ENCODE assay signal across 12 cellular contexts in the genomic region with DNA sequence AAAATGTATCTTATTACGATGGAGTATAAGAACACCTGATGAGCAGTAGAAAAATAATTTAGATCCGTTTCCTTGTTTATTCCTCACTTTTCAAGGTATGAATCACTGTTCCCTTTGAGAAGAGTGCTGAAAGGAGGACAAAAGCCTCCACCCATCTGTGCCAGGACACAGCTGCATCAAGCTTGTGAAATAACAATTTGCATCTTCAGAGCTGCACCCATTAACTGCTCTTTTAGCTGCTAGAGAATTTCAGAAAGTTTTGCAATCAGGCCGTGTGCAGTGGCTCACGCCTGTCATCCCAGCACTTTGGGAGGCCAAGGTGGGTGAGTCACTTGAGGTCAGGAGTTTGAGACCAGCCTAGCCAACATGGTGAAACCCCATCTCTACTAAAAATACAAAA. TPM values are rescaled to one million over a fixed set of nuclear protein-coding genes. Genes with fewer than 3 reads are reported as not detected.
DNase-seq lines count a peak whose midpoint lies in the region; ATAC-seq, FAIRE-seq and TF ChIP-seq lines count a peak whose summit lies in the region.
"Had no signal": no experiment of that assay in that cellular context is flagged by ENCODE, and none has a peak within 500 bp of the region (broad histone marks: within the 10 kb centered on the region; RNA-seq: fewer than 3 reads in every experiment).

No MANE protein-coding gene starts in this region.

- POLR2A ChIA-PET in K562 (lab: Yijun Ruan, JAX) = no interaction called here

- no TSS peak for BruUV-seq in K562 (replicated peaks; lab: Mats Ljungman, UMichigan)

- intact Hi-C loops in K562 (cut with micrococcal nuclease) = no loop called here

- DNase-seq in EH (ENCODE audit: low read depth) = peak; percentile 34
- peak; percentile 87 for DNase-seq in LHCN-M2 (ENCODE audit: low read depth)
- DNase-seq in K562 (ENCODE audit: extremely low read depth in 1 of 4, low spot score in 3 of 4) = no peak
- DNase-seq in omental fat pad (ENCODE audit: low spot score) = no peak
- DNase-seq in GM13976 (ENCODE audit: low spot score) = no peak
- no peak for DNase-seq in GDM1 (lab: John Stamatoyannopoulos, UW)
- no peak for DNase-seq in NCI-H774 (lab: John Stamatoyannopoulos, UW)
- DNase-seq: activated naive CD4-positive, alpha-beta T cell treated with anti-CD3 and anti-CD28 coated beads, Interleukin-2, amount 50 U/mL, for 16 hours; midbrain; NCI-H510A treated with DMSO at 0.1 percent for 48 hours had no signal

- H3K9me3 ChIP-seq in K562 (replicated peaks; ENCODE audit: control insufficient read depth, insufficient read depth, low read depth, low read length) = no peaks in the 10 kb centered on the region
- H3K9me3 ChIP-seq: esophagus muscularis mucosa had no signal

- no peaks in the 10 kb centered on the region; a peak in 1 of 5 replicates for H3K4me1 ChIP-seq in K562 (replicated peaks in 1 of 2; ENCODE audit: control insufficient read depth in 2 of 2, insufficient read depth in 2 of 2, low read length in 2 of 2)

- no peak overlapping the region for H3K4me2 ChIP-seq in K562 (ENCODE audit: insufficient read depth, low read length)

- CTCF ChIA-PET in K562 (lab: Yijun Ruan, JAX; ENCODE audit: low intra/inter-chr PET ratio) = no interaction called here

- no peak for TF ChIP-seq EP300 in K562 (IDR thresholded peaks at IDR 0.05; ENCODE audit: low read length)

- TF ChIP-seq CTCF in K562 (IDR thresholded peaks at IDR 0.05 in 2 of 3, conservative IDR thresholded peaks at IDR 0.05 in 1 of 3; ENCODE audit: insufficient read depth in 2 of 3, low read depth in 1 of 3, low read length in 3 of 3) = no peak
- TF ChIP-seq CTCF in omental fat pad (IDR thresholded peaks at IDR 0.05) = no peak
- TF ChIP-seq CTCF in GM13976 (IDR thresholded peaks at IDR 0.05; ENCODE audit: borderline replicate concordance, control extremely low read depth, extremely low read depth, insufficient read depth, missing control alignments) = no peak

- H3K4me3 ChIP-seq in K562 = no peak overlapping the region
- H3K4me3 ChIP-seq: esophagus muscularis mucosa had no signal

- TF ChIP-seq RAD21 in K562 (CRISPR knock-in tag; conservative IDR thresholded peaks at IDR 0.05 in 1 of 2, IDR thresholded peaks at IDR 0.05 in 1 of 2) = no peak

- no peaks in the 10 kb centered on the region for H3K27me3 ChIP-seq in K562 (ENCODE audit: control insufficient read depth in 2 of 2, insufficient read depth in 2 of 2, low read length in 2 of 2)
- H3K27me3 ChIP-seq: esophagus muscularis mucosa had no signal

- no peak overlapping the region for H3K9ac ChIP-seq in K562 (ENCODE audit: insufficient read depth in 1 of 2, low read depth in 2 of 2, low read length in 2 of 2)

- in situ Hi-C loops in K562 (cut with MboI) = no loop called here
- in situ Hi-C loops in GM13976 (cut with MboI; ENCODE audit: low sequenced_read_pairs, unreplicated experiment) = loop anchor here (10.0 kb wide), 1 partner anchor 158 kb away; a partner anchor contains a TSS

- peaks cover 22% of the 10 kb centered on the region; the same call in 2 of the 3 replicates for H3K36me3 ChIP-seq in K562 (ENCODE audit: control insufficient read depth, insufficient read depth, low read length)

- ATAC-seq in K562 = no peak
- ATAC-seq in omental fat pad (ENCODE audit: low FRiP score) = peak; percentile 76
- ATAC-seq: HepG2 had no signal

- no peak for FAIRE-seq in K562 (lab: Jason Lieb, UNC)
- FAIRE-seq: HepG2 had no signal

- no peaks in the 10 kb centered on the region for H3K79me2 ChIP-seq in K562 (ENCODE audit: control insufficient read depth, insufficient read depth, low read length)

- H4K20me1 ChIP-seq in K562 (replicated peaks; ENCODE audit: control insufficient read depth, insufficient read depth, low read length) = no peaks in the 10 kb centered on the region

- H3K9me1 ChIP-seq in K562 (ENCODE audit: control insufficient read depth, insufficient read depth, low read length) = no peaks in the 10 kb centered on the region

- WGBS in K562 (ENCODE audit: insufficient coverage, low coverage, missing lambda C conversion rate) = 56% methylated on average over 3 of the region's 4 CpGs

- no peak for TF ChIP-seq POLR2A in K562 (conservative IDR thresholded peaks at IDR 0.05)

- H2AFZ ChIP-seq in K562 (ENCODE audit: low read depth, low read length) = no peak overlapping the region

- H3K27ac ChIP-seq in K562 (ENCODE audit: extremely low read depth, low read depth, low read length) = no peak overlapping the region
- H3K27ac ChIP-seq: esophagus muscularis mucosa had no signal

RNA-seq across cellular contexts. Expression of a gene that starts 9.6 kb away (rescaled TPM):
- 110 and 117 TPM in 2 replicates for total RNA-seq in LHCN-M2 (2014; rRNA removed)
- 28.7 TPM for polyA plus RNA-seq in LHCN-M2 (2012)
- total RNA-seq in K562 (2011; cell fraction: chromatin; rRNA removed; ENCODE audit: low replicate concordance) = 103 and 254 TPM in 2 replicates
- total RNA-seq in K562 (2011; cell fraction: nucleolus; rRNA removed) = 74.7 and 99.4 TPM in 2 replicates
- total RNA-seq in K562 (2011; cell fraction: nucleoplasm; rRNA removed) = 136 and 172 TPM in 2 replicates
- total RNA-seq in K562 (2014; rRNA removed) = 36.8 and 38.5 TPM in 2 replicates
- total RNA-seq in K562 (2014; rRNA removed; fragmentation: Illumina TruSeq; extraction: Trizol) = 37.1 and 43.0 TPM in 2 replicates
- total RNA-seq in K562 (2015; rRNA removed; fragmentation: Illumina TruSeq; extraction: Trizol) = 28.8 and 29.2 TPM in 2 replicates
- 44.5 and 52.8 TPM in 2 replicates for total RNA-seq in K562 (2021)
- 135 and 141 TPM in 2 replicates for polyA plus RNA-seq in K562 (2011; rRNA removed)
- polyA plus RNA-seq in K562 (2011; cell fraction: cytosol; rRNA removed) = 67.6 and 189 TPM in 2 replicates
- polyA plus RNA-seq in K562 (2011; cell fraction: nucleus; rRNA removed) = 164 and 248 TPM in 2 replicates
- polyA plus RNA-seq in K562 (2012) = 49.7 and 54.0 TPM in 2 replicates
- polyA plus RNA-seq in K562 (2014; fragmentation: Illumina TruSeq; extraction: Trizol) = 68.6 and 75.0 TPM in 2 replicates
- polyA plus RNA-seq in K562 (2014; fragmentation: Nextera tagmentation; extraction: Ambion mirVana) = 100 to 1,000 TPM in 1 of 2 experiments, 10 to 100 TPM in 1; 75.1 to 113 TPM
- 60.7 and 69.2 TPM in 2 replicates for polyA plus RNA-seq in K562 (2014; rRNA removed)
- polyA minus RNA-seq in K562 (2011; rRNA and poly(A)+ RNA removed) = 146 and 154 TPM in 2 replicates
- polyA minus RNA-seq in K562 (2011; cell fraction: cytosol; rRNA and poly(A)+ RNA removed) = 54.4 and 65.9 TPM in 2 replicates
- 65.6 and 113 TPM in 2 replicates for polyA minus RNA-seq in K562 (2011; cell fraction: nucleus; rRNA and poly(A)+ RNA removed)
- total RNA-seq in omental fat pad = 100 to 1,000 TPM; 116 to 155 (median 139) TPM

RNA-seq across cellular contexts. Expression of a gene that starts 15.7 kb away (rescaled TPM):
- total RNA-seq in LHCN-M2 (2014; rRNA removed) = not detected in 2 replicates
- not detected for polyA plus RNA-seq in LHCN-M2 (2012)
- not detected in 2 replicates for total RNA-seq in K562 (2011; cell fraction: chromatin; rRNA removed; ENCODE audit: low replicate concordance)
- not detected in 2 replicates for total RNA-seq in K562 (2011; cell fraction: nucleolus; rRNA removed)
- total RNA-seq in K562 (2011; cell fraction: nucleoplasm; rRNA removed) = not detected in 2 replicates
- not detected in 2 replicates for total RNA-seq in K562 (2014; rRNA removed)
- not detected in 2 replicates for total RNA-seq in K562 (2014; rRNA removed; fragmentation: Illumina TruSeq; extraction: Trizol)
- total RNA-seq in K562 (2015; rRNA removed; fragmentation: Illumina TruSeq; extraction: Trizol) = not detected in 2 replicates
- not detected in 2 replicates for total RNA-seq in K562 (2021)
- polyA plus RNA-seq in K562 (2011; rRNA removed) = not detected in 2 replicates
- not detected in 2 replicates for polyA plus RNA-seq in K562 (2011; cell fraction: cytosol; rRNA removed)
- not detected in 2 replicates for polyA plus RNA-seq in K562 (2011; cell fraction: nucleus; rRNA removed)
- polyA plus RNA-seq in K562 (2012) = not detected in 2 replicates
- polyA plus RNA-seq in K562 (2014; fragmentation: Illumina TruSeq; extraction: Trizol) = not detected in 2 replicates
- polyA plus RNA-seq in K562 (2014; fragmentation: Nextera tagmentation; extraction: Ambion mirVana) = not detected
- not detected in 2 replicates for polyA plus RNA-seq in K562 (2014; rRNA removed)
- polyA minus RNA-seq in K562 (2011; rRNA and poly(A)+ RNA removed) = not detected in 2 replicates
- polyA minus RNA-seq in K562 (2011; cell fraction: cytosol; rRNA and poly(A)+ RNA removed) = not detected in 2 replicates
- not detected in 2 replicates for polyA minus RNA-seq in K562 (2011; cell fraction: nucleus; rRNA and poly(A)+ RNA removed)
- total RNA-seq in omental fat pad = not detected
- total RNA-seq: esophagus muscularis mucosa, HepG2 had no signal
- polyA plus RNA-seq: HepG2 had no signal

RNA-seq across cellular contexts. Expression of a gene that starts 18.6 kb away (rescaled TPM):
- total RNA-seq in LHCN-M2 (2014; rRNA removed) (not detected in 2 replicates), K562 (2014; rRNA removed) (not detected in 2 replicates), K562 (2014; rRNA removed; fragmentation: Illumina TruSeq; extraction: Trizol) (not detected in 2 replicates), K562 (2015; rRNA removed; fragmentation: Illumina TruSeq; extraction: Trizol) (not detected in 2 replicates), K562 (2021) (0.13 TPM in 1 of 2 replicates, not detected in the other), omental fat pad (under 1 TPM in 1 of 4 donors, not detected in 3; 0.44 TPM)
- polyA plus RNA-seq in LHCN-M2 (2012) = not detected
- not detected in 2 replicates for total RNA-seq in K562 (2011; cell fraction: chromatin; rRNA removed; ENCODE audit: low replicate concordance)
- not detected in 2 replicates for total RNA-seq in K562 (2011; cell fraction: nucleolus; rRNA removed)
- total RNA-seq in K562 (2011; cell fraction: nucleoplasm; rRNA removed) = not detected in 2 replicates
- polyA plus RNA-seq in K562 (2011; rRNA removed) (not detected in 2 replicates), K562 (2014; fragmentation: Illumina TruSeq; extraction: Trizol) (not detected in 2 replicates), K562 (2014; fragmentation: Nextera tagmentation; extraction: Ambion mirVana) (not detected), K562 (2014; rRNA removed) (not detected in 2 replicates)
- not detected in 2 replicates for polyA plus RNA-seq in K562 (2011; cell fraction: cytosol; rRNA removed)
- polyA plus RNA-seq in K562 (2011; cell fraction: nucleus; rRNA removed) = not detected in 2 replicates
- polyA plus RNA-seq in K562 (2012) = not detected in 2 replicates
- polyA minus RNA-seq in K562 (2011; rRNA and poly(A)+ RNA removed) = not detected in 2 replicates
- polyA minus RNA-seq in K562 (2011; cell fraction: cytosol; rRNA and poly(A)+ RNA removed) = not detected in 2 replicates
- polyA minus RNA-seq in K562 (2011; cell fraction: nucleus; rRNA and poly(A)+ RNA removed) = not detected in 2 replicates
- total RNA-seq: HepG2 had no signal
- polyA plus RNA-seq: HepG2 had no signal

RNA-seq across cellular contexts. Expression of a gene that starts 50.1 kb away (rescaled TPM):
- not detected in 2 replicates for total RNA-seq in LHCN-M2 (2014; rRNA removed)
- not detected for polyA plus RNA-seq in LHCN-M2 (2012)
- total RNA-seq in K562 (2011; cell fraction: chromatin; rRNA removed; ENCODE audit: low replicate concordance) = not detected in 2 replicates
- not detected in 2 replicates for total RNA-seq in K562 (2011; cell fraction: nucleolus; rRNA removed)
- total RNA-seq in K562 (2011; cell fraction: nucleoplasm; rRNA removed) = not detected in 2 replicates
- total RNA-seq in K562 (2014; rRNA removed) = not detected in 2 replicates
- total RNA-seq in K562 (2014; rRNA removed; fragmentation: Illumina TruSeq; extraction: Trizol) = not detected in 2 replicates
- total RNA-seq in K562 (2015; rRNA removed; fragmentation: Illumina TruSeq; extraction: Trizol) = not detected in 2 replicates
- total RNA-seq in K562 (2021) = not detected in 2 replicates
- polyA plus RNA-seq in K562 (2011; rRNA removed) = not detected in 2 replicates
- polyA plus RNA-seq in K562 (2011; cell fraction: cytosol; rRNA removed) = not detected in 2 replicates
- not detected in 2 replicates for polyA plus RNA-seq in K562 (2011; cell fraction: nucleus; rRNA removed)
- polyA plus RNA-seq in K562 (2012) = not detected in 2 replicates
- not detected in 2 replicates for polyA plus RNA-seq in K562 (2014; fragmentation: Illumina TruSeq; extraction: Trizol)
- not detected for polyA plus RNA-seq in K562 (2014; fragmentation: Nextera tagmentation; extraction: Ambion mirVana)
- not detected in 2 replicates for polyA plus RNA-seq in K562 (2014; rRNA removed)
- polyA minus RNA-seq in K562 (2011; rRNA and poly(A)+ RNA removed) = not detected in 2 replicates
- not detected in 2 replicates for polyA minus RNA-seq in K562 (2011; cell fraction: cytosol; rRNA and poly(A)+ RNA removed)
- polyA minus RNA-seq in K562 (2011; cell fraction: nucleus; rRNA and poly(A)+ RNA removed) = not detected in 2 replicates
- not detected for total RNA-seq in omental fat pad
- total RNA-seq: esophagus muscularis mucosa, HepG2 had no signal
- polyA plus RNA-seq: HepG2 had no signal

Comparison
In these comparisons a context has a peak if more than half of its experiments do, and no peak if none do; other contexts are left out.
1. DNase-seq: peak in EH (single experiment) and LHCN-M2 (single experiment); none in K562 (0 of 4), omental fat pad (single experiment), GM13976 (single experiment), GDM1 (single experiment) and NCI-H774 (single experiment).